In the genomic region with DNA sequence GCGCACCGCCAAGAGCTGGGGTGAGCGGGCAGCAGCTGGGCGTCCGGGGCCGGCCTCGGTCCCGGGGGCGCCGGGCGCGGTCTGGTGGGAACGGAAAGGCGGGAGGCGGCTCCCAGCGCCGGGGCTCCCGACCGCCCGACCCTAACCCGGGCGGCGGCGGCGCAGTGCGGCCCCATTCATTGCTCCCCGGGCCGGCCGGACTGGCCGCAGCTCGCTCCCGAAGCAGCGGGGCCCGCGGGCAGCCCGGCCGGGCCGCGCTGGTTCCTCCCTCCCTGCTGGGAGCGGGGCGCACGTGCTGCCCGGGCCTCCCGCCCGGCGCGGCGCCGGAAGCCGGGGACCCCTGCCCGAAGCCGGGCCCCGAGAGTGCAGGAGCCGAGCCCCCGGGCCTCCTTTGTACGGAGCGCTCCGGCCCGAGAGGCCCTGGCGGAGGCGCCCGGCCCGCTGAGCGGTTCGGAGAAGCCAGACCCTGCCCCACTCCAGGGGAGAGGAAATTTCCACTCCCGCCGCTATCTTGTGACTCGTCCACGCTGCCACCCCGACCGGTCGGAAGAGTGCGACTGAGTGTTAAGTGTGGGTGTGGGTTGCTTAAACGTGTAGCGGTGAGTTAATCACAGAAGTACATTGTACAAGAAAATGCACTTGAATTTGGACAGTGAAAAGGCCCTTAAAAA, we compare ENCODE assay signal across 1 cellular context.
TF ChIP-seq lines count a peak whose summit lies in the region.

No MANE protein-coding gene starts in this region.

TF ChIP-seq in HepG2, 621 proteins besides CTCF, POLR2A, EP300 and RAD21 (continued from another document and continues in another):
- TF ChIP-seq, protein P1, sequence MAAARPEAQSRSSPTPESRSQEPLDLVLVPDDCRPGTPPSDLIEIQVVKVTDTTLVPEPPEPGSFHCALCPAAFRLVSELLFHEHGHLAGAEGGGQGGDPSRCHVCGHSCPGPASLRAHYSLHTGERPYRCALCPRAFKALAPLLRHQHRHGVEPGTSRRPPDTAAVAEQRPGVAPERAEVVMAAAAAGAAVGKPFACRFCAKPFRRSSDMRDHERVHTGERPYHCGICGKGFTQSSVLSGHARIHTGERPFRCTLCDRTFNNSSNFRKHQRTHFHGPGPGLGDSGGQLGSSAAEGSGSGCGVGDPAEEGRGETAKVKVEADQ (CRISPR knock-in tag; IDR thresholded peaks at IDR 0.05; ENCODE audit: borderline replicate concordance), result no peak
- TF ChIP-seq ZNF260 (CRISPR knock-in tag; IDR thresholded peaks at IDR 0.05; ENCODE audit: borderline replicate concordance, low read depth), result no peak
- TF ChIP-seq PHF5A (CRISPR knock-in tag; IDR thresholded peaks at IDR 0.05; ENCODE audit: low read depth, unreplicated experiment), result no peak
- no peak for TF ChIP-seq ZSCAN25 (CRISPR knock-in tag; IDR thresholded peaks at IDR 0.05)
- TF ChIP-seq, protein P2, sequence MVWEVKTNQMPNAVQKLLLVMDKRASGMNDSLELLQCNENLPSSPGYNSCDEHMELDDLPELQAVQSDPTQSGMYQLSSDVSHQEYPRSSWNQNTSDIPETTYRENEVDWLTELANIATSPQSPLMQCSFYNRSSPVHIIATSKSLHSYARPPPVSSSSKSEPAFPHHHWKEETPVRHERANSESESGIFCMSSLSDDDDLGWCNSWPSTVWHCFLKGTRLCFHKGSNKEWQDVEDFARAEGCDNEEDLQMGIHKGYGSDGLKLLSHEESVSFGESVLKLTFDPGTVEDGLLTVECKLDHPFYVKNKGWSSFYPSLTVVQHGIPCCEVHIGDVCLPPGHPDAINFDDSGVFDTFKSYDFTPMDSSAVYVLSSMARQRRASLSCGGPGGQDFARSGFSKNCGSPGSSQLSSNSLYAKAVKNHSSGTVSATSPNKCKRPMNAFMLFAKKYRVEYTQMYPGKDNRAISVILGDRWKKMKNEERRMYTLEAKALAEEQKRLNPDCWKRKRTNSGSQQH (CRISPR knock-in tag; IDR thresholded peaks at IDR 0.05; ENCODE audit: low read depth), result no peak
- TF ChIP-seq ADNP (CRISPR knock-in tag; IDR thresholded peaks at IDR 0.05), result no peak
- no peak for TF ChIP-seq ZSCAN20 (CRISPR knock-in tag; IDR thresholded peaks at IDR 0.05; ENCODE audit: borderline replicate concordance)
- 0 out of 2 replicates have a peak, but pooled peaks have one; percentile 7 for TF ChIP-seq ZNF709 (CRISPR knock-in tag; IDR thresholded peaks at IDR 0.05)
- no peak for TF ChIP-seq NFATC3 (CRISPR knock-in tag; IDR thresholded peaks at IDR 0.05)
- TF ChIP-seq KDM4B (CRISPR knock-in tag; IDR thresholded peaks at IDR 0.05), result no peak
- TF ChIP-seq KLF11 (CRISPR knock-in tag; IDR thresholded peaks at IDR 0.05), result no peak
- TF ChIP-seq ESRRA (CRISPR knock-in tag; IDR thresholded peaks at IDR 0.05; ENCODE audit: low read depth), result no peak
- no peak for TF ChIP-seq ZNF510 (CRISPR knock-in tag; IDR thresholded peaks at IDR 0.05; ENCODE audit: low read depth)
- TF ChIP-seq, protein P3, sequence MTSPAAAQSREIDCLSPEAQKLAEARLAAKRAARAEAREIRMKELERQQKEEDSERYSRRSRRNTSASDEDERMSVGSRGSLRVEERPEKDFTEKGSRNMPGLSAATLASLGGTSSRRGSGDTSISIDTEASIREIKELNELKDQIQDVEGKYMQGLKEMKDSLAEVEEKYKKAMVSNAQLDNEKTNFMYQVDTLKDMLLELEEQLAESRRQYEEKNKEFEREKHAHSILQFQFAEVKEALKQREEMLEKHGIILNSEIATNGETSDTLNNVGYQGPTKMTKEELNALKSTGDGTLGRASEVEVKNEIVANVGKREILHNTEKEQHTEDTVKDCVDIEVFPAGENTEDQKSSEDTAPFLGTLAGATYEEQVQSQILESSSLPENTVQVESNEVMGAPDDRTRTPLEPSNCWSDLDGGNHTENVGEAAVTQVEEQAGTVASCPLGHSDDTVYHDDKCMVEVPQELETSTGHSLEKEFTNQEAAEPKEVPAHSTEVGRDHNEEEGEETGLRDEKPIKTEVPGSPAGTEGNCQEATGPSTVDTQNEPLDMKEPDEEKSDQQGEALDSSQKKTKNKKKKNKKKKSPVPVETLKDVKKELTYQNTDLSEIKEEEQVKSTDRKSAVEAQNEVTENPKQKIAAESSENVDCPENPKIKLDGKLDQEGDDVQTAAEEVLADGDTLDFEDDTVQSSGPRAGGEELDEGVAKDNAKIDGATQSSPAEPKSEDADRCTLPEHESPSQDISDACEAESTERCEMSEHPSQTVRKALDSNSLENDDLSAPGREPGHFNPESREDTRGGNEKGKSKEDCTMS (CRISPR knock-in tag; conservative IDR thresholded peaks at IDR 0.05), result no peak
- TF ChIP-seq, protein P4, sequence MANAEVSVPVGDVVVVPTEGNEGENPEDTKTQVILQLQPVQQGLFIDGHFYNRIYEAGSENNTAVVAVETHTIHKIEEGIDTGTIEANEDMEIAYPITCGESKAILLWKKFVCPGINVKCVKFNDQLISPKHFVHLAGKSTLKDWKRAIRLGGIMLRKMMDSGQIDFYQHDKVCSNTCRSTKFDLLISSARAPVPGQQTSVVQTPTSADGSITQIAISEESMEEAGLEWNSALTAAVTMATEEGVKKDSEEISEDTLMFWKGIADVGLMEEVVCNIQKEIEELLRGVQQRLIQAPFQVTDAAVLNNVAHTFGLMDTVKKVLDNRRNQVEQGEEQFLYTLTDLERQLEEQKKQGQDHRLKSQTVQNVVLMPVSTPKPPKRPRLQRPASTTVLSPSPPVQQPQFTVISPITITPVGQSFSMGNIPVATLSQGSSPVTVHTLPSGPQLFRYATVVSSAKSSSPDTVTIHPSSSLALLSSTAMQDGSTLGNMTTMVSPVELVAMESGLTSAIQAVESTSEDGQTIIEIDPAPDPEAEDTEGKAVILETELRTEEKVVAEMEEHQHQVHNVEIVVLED (CRISPR knock-in tag; IDR thresholded peaks at IDR 0.05; ENCODE audit: borderline replicate concordance), result no peak
- TF ChIP-seq ZFY (CRISPR knock-in tag; IDR thresholded peaks at IDR 0.05), result peak; percentile 79
- 0 out of 2 replicates have a peak, but pooled peaks have one; percentile 15 for TF ChIP-seq ZNF558 (CRISPR knock-in tag; IDR thresholded peaks at IDR 0.05; ENCODE audit: borderline replicate concordance)
- no peak for TF ChIP-seq MZF1 (CRISPR knock-in tag; IDR thresholded peaks at IDR 0.05; ENCODE audit: borderline replicate concordance)
- TF ChIP-seq CBX5 (CRISPR knock-in tag; IDR thresholded peaks at IDR 0.05; ENCODE audit: borderline replicate concordance), result no peak
- 0 out of 2 replicates have a peak, but pooled peaks have one; percentile 13 for TF ChIP-seq ZNF746 (CRISPR knock-in tag; IDR thresholded peaks at IDR 0.05)
- TF ChIP-seq ELF1 (CRISPR knock-in tag; IDR thresholded peaks at IDR 0.05), result no peak
- no peak for TF ChIP-seq TCF7L2 (IDR thresholded peaks at IDR 0.05; ENCODE audit: low read depth, low read length)
- no peak for TF ChIP-seq SMC3 (IDR thresholded peaks at IDR 0.05; ENCODE audit: low read length)
- no peak for TF ChIP-seq RCOR2 (CRISPR knock-in tag; IDR thresholded peaks at IDR 0.05)
- TF ChIP-seq, protein P5, sequence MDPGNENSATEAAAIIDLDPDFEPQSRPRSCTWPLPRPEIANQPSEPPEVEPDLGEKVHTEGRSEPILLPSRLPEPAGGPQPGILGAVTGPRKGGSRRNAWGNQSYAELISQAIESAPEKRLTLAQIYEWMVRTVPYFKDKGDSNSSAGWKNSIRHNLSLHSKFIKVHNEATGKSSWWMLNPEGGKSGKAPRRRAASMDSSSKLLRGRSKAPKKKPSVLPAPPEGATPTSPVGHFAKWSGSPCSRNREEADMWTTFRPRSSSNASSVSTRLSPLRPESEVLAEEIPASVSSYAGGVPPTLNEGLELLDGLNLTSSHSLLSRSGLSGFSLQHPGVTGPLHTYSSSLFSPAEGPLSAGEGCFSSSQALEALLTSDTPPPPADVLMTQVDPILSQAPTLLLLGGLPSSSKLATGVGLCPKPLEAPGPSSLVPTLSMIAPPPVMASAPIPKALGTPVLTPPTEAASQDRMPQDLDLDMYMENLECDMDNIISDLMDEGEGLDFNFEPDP (CRISPR knock-in tag; conservative IDR thresholded peaks at IDR 0.05), result no peak
- no peak for TF ChIP-seq ZNF678 (CRISPR knock-in tag; IDR thresholded peaks at IDR 0.05)
- TF ChIP-seq SNAI1 (CRISPR knock-in tag; IDR thresholded peaks at IDR 0.05; ENCODE audit: borderline replicate concordance), result no peak
- TF ChIP-seq ZNF441 (CRISPR knock-in tag; IDR thresholded peaks at IDR 0.05; ENCODE audit: borderline replicate concordance), result no peak
- no peak for TF ChIP-seq ATF1 (CRISPR knock-in tag; IDR thresholded peaks at IDR 0.05)
- TF ChIP-seq ZNF567 (CRISPR knock-in tag; IDR thresholded peaks at IDR 0.05; ENCODE audit: borderline replicate concordance), result no peak
- no peak for TF ChIP-seq SALL1 (CRISPR knock-in tag; IDR thresholded peaks at IDR 0.05)
- TF ChIP-seq GATAD2A (CRISPR knock-in tag; IDR thresholded peaks at IDR 0.05), result peak; percentile 60; the same call in 1 of the 2 replicates
- TF ChIP-seq GLI4 (CRISPR knock-in tag; IDR thresholded peaks at IDR 0.05; ENCODE audit: borderline replicate concordance), result no peak
- no peak for TF ChIP-seq TEAD2 (CRISPR knock-in tag; IDR thresholded peaks at IDR 0.05)
- TF ChIP-seq ZNF83 (CRISPR knock-in tag; IDR thresholded peaks at IDR 0.05; ENCODE audit: borderline replicate concordance), result no peak
- no peak for TF ChIP-seq CHD4 (IDR thresholded peaks at IDR 0.05; ENCODE audit: borderline replicate concordance, low read length)
- TF ChIP-seq FOSL1 (CRISPR knock-in tag; IDR thresholded peaks at IDR 0.05; ENCODE audit: borderline replicate concordance), result no peak
- TF ChIP-seq ZNF501 (CRISPR knock-in tag; IDR thresholded peaks at IDR 0.05), result no peak
- no peak for TF ChIP-seq ZNF225 (CRISPR knock-in tag; IDR thresholded peaks at IDR 0.05)
- no peak for TF ChIP-seq ZNF557 (CRISPR knock-in tag; IDR thresholded peaks at IDR 0.05)
- TF ChIP-seq HOXA3 (CRISPR knock-in tag; IDR thresholded peaks at IDR 0.05), result peak; percentile 25; the same call in 1 of the 2 replicates
- TF ChIP-seq HNRNPUL1 (IDR thresholded peaks at IDR 0.05; ENCODE audit: low read depth, low read length), result no peak
- TF ChIP-seq, protein P6, sequence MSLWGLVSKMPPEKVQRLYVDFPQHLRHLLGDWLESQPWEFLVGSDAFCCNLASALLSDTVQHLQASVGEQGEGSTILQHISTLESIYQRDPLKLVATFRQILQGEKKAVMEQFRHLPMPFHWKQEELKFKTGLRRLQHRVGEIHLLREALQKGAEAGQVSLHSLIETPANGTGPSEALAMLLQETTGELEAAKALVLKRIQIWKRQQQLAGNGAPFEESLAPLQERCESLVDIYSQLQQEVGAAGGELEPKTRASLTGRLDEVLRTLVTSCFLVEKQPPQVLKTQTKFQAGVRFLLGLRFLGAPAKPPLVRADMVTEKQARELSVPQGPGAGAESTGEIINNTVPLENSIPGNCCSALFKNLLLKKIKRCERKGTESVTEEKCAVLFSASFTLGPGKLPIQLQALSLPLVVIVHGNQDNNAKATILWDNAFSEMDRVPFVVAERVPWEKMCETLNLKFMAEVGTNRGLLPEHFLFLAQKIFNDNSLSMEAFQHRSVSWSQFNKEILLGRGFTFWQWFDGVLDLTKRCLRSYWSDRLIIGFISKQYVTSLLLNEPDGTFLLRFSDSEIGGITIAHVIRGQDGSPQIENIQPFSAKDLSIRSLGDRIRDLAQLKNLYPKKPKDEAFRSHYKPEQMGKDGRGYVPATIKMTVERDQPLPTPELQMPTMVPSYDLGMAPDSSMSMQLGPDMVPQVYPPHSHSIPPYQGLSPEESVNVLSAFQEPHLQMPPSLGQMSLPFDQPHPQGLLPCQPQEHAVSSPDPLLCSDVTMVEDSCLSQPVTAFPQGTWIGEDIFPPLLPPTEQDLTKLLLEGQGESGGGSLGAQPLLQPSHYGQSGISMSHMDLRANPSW (CRISPR knock-in tag; IDR thresholded peaks at IDR 0.05; ENCODE audit: borderline replicate concordance), result no peak
- TF ChIP-seq NCOR1 (IDR thresholded peaks at IDR 0.05; ENCODE audit: borderline replicate concordance, low read length), result no peak
- TF ChIP-seq, protein P7, sequence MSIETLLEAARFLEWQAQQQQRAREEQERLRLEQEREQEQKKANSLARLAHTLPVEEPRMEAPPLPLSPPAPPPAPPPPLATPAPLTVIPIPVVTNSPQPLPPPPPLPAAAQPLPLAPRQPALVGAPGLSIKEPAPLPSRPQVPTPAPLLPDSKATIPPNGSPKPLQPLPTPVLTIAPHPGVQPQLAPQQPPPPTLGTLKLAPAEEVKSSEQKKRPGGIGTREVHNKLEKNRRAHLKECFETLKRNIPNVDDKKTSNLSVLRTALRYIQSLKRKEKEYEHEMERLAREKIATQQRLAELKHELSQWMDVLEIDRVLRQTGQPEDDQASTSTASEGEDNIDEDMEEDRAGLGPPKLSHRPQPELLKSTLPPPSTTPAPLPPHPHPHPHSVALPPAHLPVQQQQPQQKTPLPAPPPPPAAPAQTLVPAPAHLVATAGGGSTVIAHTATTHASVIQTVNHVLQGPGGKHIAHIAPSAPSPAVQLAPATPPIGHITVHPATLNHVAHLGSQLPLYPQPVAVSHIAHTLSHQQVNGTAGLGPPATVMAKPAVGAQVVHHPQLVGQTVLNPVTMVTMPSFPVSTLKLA (IDR thresholded peaks at IDR 0.05), result no peak
- no peak for TF ChIP-seq NRL (CRISPR knock-in tag; IDR thresholded peaks at IDR 0.05; ENCODE audit: borderline replicate concordance)
- TF ChIP-seq FOXA1 (IDR thresholded peaks at IDR 0.05), result no peak
- TF ChIP-seq FOXA1 (CRISPR knock-in tag; IDR thresholded peaks at IDR 0.05), result no peak
- TF ChIP-seq SRY (CRISPR knock-in tag; IDR thresholded peaks at IDR 0.05), result no peak
- no peak for TF ChIP-seq YEATS2 (CRISPR knock-in tag; IDR thresholded peaks at IDR 0.05; ENCODE audit: borderline replicate concordance)
- TF ChIP-seq NR2C2 (CRISPR knock-in tag; IDR thresholded peaks at IDR 0.05; ENCODE audit: borderline replicate concordance), result no peak
- no peak for TF ChIP-seq ZNF761 (CRISPR knock-in tag; conservative IDR thresholded peaks at IDR 0.05)
- no peak for TF ChIP-seq SP2 (CRISPR knock-in tag; IDR thresholded peaks at IDR 0.05)
- TF ChIP-seq, protein P8, sequence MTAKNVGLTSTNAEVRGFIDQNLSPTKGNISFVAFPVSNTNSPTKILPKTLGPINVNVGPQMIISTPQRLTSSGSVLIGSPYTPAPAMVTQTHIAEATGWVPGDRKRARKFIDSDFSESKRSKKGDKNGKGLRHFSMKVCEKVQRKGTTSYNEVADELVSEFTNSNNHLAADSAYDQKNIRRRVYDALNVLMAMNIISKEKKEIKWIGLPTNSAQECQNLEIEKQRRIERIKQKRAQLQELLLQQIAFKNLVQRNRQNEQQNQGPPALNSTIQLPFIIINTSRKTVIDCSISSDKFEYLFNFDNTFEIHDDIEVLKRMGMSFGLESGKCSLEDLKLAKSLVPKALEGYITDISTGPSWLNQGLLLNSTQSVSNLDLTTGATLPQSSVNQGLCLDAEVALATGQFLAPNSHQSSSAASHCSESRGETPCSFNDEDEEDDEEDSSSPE (CRISPR knock-in tag; IDR thresholded peaks at IDR 0.05), result no peak
